Comparison of ENCODE assay signal across 20 cellular contexts in genomic region chr13:103187621-103188020, GRCh38.
DNase-seq lines count a peak whose midpoint lies in the region; ATAC-seq lines count a peak whose summit lies in the region.
"Had no signal": no experiment of that assay in that cellular context is flagged by ENCODE, and none has a peak within 500 bp of the region (broad histone marks: within the 10 kb centered on the region; RNA-seq: fewer than 3 reads in every experiment).

No MANE protein-coding gene starts in this region.

- no peaks in the 10 kb centered on the region for H3K27me3 ChIP-seq in trophoblast cell (ENCODE audit: insufficient read depth, low read length)
- H3K27me3 ChIP-seq: colonic mucosa, left lung, tibial artery had no signal

- peaks cover 4 to 12% of the 10 kb centered on the region in 2 experiments for H3K4me1 ChIP-seq in trophoblast cell (ENCODE audit: control insufficient read depth in 1 of 2, insufficient read depth in 2 of 2, low read length in 2 of 2)
- H3K4me1 ChIP-seq: colonic mucosa, left lung, tibial artery had no signal

- peak overlapping the region; percentile 27 for H3K4me2 ChIP-seq in trophoblast cell (ENCODE audit: low read length)

- H2BK12ac ChIP-seq in trophoblast cell (ENCODE audit: low read length), result no peak overlapping the region

- H3K14ac ChIP-seq in trophoblast cell (ENCODE audit: low read length), result no peak overlapping the region

- no peak overlapping the region for H3K4me3 ChIP-seq in trophoblast cell (ENCODE audit: low read depth, low read length)
- H3K4me3 ChIP-seq: colonic mucosa, left lung, tibial artery had no signal

- H3K27ac ChIP-seq in trophoblast cell (ENCODE audit: low read depth, low read length), result peak overlapping the region; percentile 87
- H3K27ac ChIP-seq: 22Rv1, colonic mucosa, left lung, tibial artery, VCaP had no signal

- H3K79me1 ChIP-seq in trophoblast cell (ENCODE audit: low read length), result peaks cover 9% of the 10 kb centered on the region

- no peak overlapping the region for H3K9ac ChIP-seq in trophoblast cell (ENCODE audit: low read length)

- no peaks in the 10 kb centered on the region for H3K36me3 ChIP-seq in trophoblast cell (ENCODE audit: control insufficient read depth in 1 of 2, insufficient read depth in 2 of 2, low read length in 2 of 2)
- H3K36me3 ChIP-seq: colonic mucosa, left lung, tibial artery had no signal

- H2AFZ ChIP-seq in trophoblast cell (ENCODE audit: insufficient read depth, low read length, poor library complexity), result no peak overlapping the region

- ATAC-seq in HG03457 (IDR thresholded peaks at IDR 0.05; ENCODE audit: unreplicated experiment), result no peak
- ATAC-seq in HG03196 (IDR thresholded peaks at IDR 0.05; ENCODE audit: unreplicated experiment), result no peak
- ATAC-seq: activated T-cell treated with anti-CD3 and anti-CD28 coated beads, Interleukin-2, amount 50 U/mL, for 72 hours; left lung; right cardiac atrium had no signal

- H3K9me3 ChIP-seq in trophoblast cell (ENCODE audit: insufficient read depth, low read depth, low read length), result no peaks in the 10 kb centered on the region
- H3K9me3 ChIP-seq: colonic mucosa, left lung, tibial artery had no signal

- H2BK120ac ChIP-seq in trophoblast cell (ENCODE audit: insufficient read depth, low read length, poor library complexity), result peak overlapping the region; percentile 24

- DNase-seq in DMS 273 (lab: John Stamatoyannopoulos, UW; ENCODE audit: unreplicated experiment) (peak; percentile 39), DMS 273 treated with DMSO at 0.1 percent for 48 hours (lab: John Stamatoyannopoulos, UW) (no peak), NCI-H69 (lab: John Stamatoyannopoulos, UW) (peak; percentile 58), astrocyte of the hippocampus (ENCODE audit: low read depth, low spot score) (peak; percentile 6), trophoblast cell (peak in 1 of 2 donors; percentile 8), occipital lobe (lab: John Stamatoyannopoulos, UW) (no peak)
- DNase-seq: activated T-cell treated with anti-CD3 and anti-CD28 coated beads, Interleukin-2, amount 50 U/mL, for 72 hours; colonic mucosa; GF-D8; left lung; NCI-H1105 treated with DMSO at 0.1 percent for 48 hours; NCI-H2171; NK-92 treated with Interleukin-12 subunit alpha and Interleukin-12 subunit beta, amount 100 ng/mL, for 24 hours; right cardiac atrium; stimulated activated naive CD4-positive, alpha-beta T cell; tibial artery had no signal

- H2AK5ac ChIP-seq in trophoblast cell (ENCODE audit: low read length), result no peak overlapping the region

- H4K8ac ChIP-seq in trophoblast cell (ENCODE audit: low read depth, low read length), result peak overlapping the region; percentile 59

- no peak overlapping the region for H4K12ac ChIP-seq in trophoblast cell (ENCODE audit: low read depth, low read length)

- no CpG with 5 or more reads among the region's 11 CpGs for WGBS in trophoblast cell (ENCODE audit: extremely low coverage, insufficient coverage, insufficient read length)

- no peak overlapping the region for H3K18ac ChIP-seq in trophoblast cell (ENCODE audit: low read length)

- peak overlapping the region; percentile 67 for H2BK5ac ChIP-seq in trophoblast cell (ENCODE audit: low read depth, low read length, poor library complexity)

- no peak overlapping the region for H3K4ac ChIP-seq in trophoblast cell (ENCODE audit: low read depth, low read length)

- no peak overlapping the region for H3K23ac ChIP-seq in trophoblast cell (ENCODE audit: low read length)

- H3K79me2 ChIP-seq in trophoblast cell (ENCODE audit: control insufficient read depth, insufficient read depth, low read length, poor library complexity), result no peaks in the 10 kb centered on the region

- peak overlapping the region; percentile 81 for H4K91ac ChIP-seq in trophoblast cell (ENCODE audit: low read depth, low read length)

Comparison
In these comparisons a context has a peak if more than half of its experiments do, and no peak if none do; other contexts are left out.
1. DNase-seq: peak in DMS 273 (single experiment), NCI-H69 (single experiment) and astrocyte of the hippocampus (single experiment); none in DMS 273 treated with DMSO at 0.1 percent for 48 hours (single experiment) and occipital lobe (single experiment).